In the genomic region with DNA sequence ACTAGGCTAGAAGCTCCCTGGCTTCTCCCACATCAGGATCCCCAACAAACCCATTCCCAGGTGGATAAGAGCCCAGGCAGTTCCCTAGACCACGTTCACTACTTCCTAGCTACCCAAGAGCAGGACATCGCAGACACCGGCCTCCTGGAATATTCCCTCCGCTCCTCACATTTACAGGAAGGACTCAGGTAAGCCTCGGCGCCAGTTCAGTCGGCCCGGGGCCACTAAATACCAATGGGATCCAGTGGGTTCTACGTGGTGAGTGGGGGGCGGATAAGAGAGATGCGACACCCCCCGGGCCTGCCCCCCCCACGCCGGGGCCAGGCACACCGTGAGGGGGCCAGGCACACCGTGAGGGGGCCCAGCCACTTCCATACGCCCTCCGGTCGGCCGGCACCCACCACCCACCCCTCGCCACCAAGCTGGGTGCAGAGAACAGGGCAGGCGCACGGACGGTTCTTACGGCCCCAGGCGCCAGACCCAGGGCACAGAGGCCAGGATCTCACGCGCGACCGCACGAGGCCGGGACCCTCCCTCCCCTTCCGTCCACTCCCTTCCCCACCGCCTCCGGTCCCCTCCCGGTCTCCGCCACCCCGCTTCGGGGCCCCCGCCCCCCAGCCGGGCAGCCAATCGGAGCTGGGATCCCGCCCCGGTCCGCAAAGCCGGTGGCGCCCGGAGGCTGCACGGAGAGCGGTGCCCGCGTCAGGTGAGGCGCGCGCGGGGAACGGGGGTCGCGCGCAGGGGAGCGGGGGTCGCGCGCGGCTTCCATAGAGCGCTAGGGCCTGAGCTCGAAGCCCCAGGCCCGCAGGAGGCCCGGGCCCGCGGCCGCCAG, we compare ENCODE assay signal across 8 cellular contexts. TPM values are rescaled to one million over a fixed set of nuclear protein-coding genes. Genes with fewer than 3 reads are reported as not detected.
DNase-seq lines count a peak whose midpoint lies in the region; ATAC-seq and TF ChIP-seq lines count a peak whose summit lies in the region.

A gene with protein sequence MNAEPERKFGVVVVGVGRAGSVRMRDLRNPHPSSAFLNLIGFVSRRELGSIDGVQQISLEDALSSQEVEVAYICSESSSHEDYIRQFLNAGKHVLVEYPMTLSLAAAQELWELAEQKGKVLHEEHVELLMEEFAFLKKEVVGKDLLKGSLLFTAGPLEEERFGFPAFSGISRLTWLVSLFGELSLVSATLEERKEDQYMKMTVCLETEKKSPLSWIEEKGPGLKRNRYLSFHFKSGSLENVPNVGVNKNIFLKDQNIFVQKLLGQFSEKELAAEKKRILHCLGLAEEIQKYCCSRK (plus strand): TSS at position 652 of the 832 bp plus-strand sequence. CDS start 12,479 bp downstream, outside the sequence.

- peak; percentile 48 for DNase-seq in activated T-helper 1 cell treated with Interleukin-2 at 50 U/mL for 16 hours (ENCODE audit: low read depth)
- DNase-seq in fibroblast of lung (ENCODE audit: low read depth in 2 of 2), result peak; percentile 46 to 53
- peak; percentile 60 for DNase-seq in natural killer cell
- DNase-seq in stimulated activated naive CD8-positive, alpha-beta T cell treated with anti-CD3 and anti-CD28 coated beads, Interleukin-15, Interleukin-2, amounts not matched to agents 100 U/mL and 50 U/mL, for 24 hours, result peak; percentile 74

- peak within 1 kb of the TSS; percentile 73 to 84 for H3K27ac Mint-ChIP-seq in natural killer cell

- peak within 1 kb of the TSS; percentile 76 for H3K4me3 ChIP-seq in OCI-LY3 (ENCODE audit: low read length)
- H3K4me3 ChIP-seq in fibroblast of lung (replicated peaks in 1 of 4; ENCODE audit: control extremely low read depth in 1 of 4, insufficient read depth in 1 of 4, low read depth in 3 of 4, low read length in 4 of 4), result peak within 1 kb of the TSS; percentile 69 to 82 (median 73)

- peaks cover 5 to 26% of the 10 kb centered on the region in 2 donors for H3K4me1 Mint-ChIP-seq in natural killer cell

- H3K36me3 Mint-ChIP-seq in natural killer cell, result no peaks in the 10 kb centered on the region

- no peaks in the 10 kb centered on the region for H3K79me2 ChIP-seq in OCI-LY3 (ENCODE audit: low read length)
- H3K79me2 ChIP-seq in fibroblast of lung (ENCODE audit: control insufficient read depth, insufficient read depth, low read length), result peaks cover 5% of the 10 kb centered on the region

- H3K9me3 ChIP-seq in OCI-LY3 (ENCODE audit: insufficient read depth, low read length), result no peaks in the 10 kb centered on the region
- H3K9me3 ChIP-seq in fibroblast of lung (ENCODE audit: control insufficient read depth, insufficient read depth, low read depth, low read length), result no peaks in the 10 kb centered on the region

- 0 out of 2 replicates have a peak, but pooled peaks cover 6% of the 10 kb centered on the region for H3K27me3 ChIP-seq in OCI-LY3 (ENCODE audit: low read depth, low read length)
- H3K27me3 ChIP-seq in fibroblast of lung (ENCODE audit: control insufficient read depth, insufficient read depth, low read length), result no peaks in the 10 kb centered on the region

- H3K4me3 Mint-ChIP-seq in natural killer cell, result peak within 1 kb of the TSS; percentile 85

- H3K4me2 ChIP-seq in OCI-LY3 (ENCODE audit: low read length) (peak within 1 kb of the TSS; percentile 81), fibroblast of lung (ENCODE audit: extremely low read depth, insufficient read depth, low read length) (peak within 1 kb of the TSS; percentile 94)

- ATAC-seq in GM18498 (IDR thresholded peaks at IDR 0.05; ENCODE audit: unreplicated experiment) (peak; percentile 83), HG02943 (IDR thresholded peaks at IDR 0.05; ENCODE audit: low read depth, unreplicated experiment) (peak; percentile 71), natural killer cell (peak; percentile 77 to 83 (median 79))
- ATAC-seq in stimulated activated naive CD8-positive, alpha-beta T cell treated with anti-CD3 and anti-CD28 coated beads, Interleukin-15, Interleukin-2, amounts not matched to agents 100 U/mL and 50 U/mL, for 24 hours, result peak; percentile 72

- H3K4me1 ChIP-seq in OCI-LY3 (ENCODE audit: low read length), result peaks cover 23% of the 10 kb centered on the region
- peaks cover 16% of the 10 kb centered on the region for H3K4me1 ChIP-seq in fibroblast of lung (ENCODE audit: control insufficient read depth, extremely low read depth, insufficient read depth, low read length)

- TF ChIP-seq CTCF in 22Rv1 (IDR thresholded peaks at IDR 0.05) (no peak), OCI-LY3 (IDR thresholded peaks at IDR 0.05; ENCODE audit: low read depth, low read length) (no peak), fibroblast of lung (conservative IDR thresholded peaks at IDR 0.05 in 1 of 2, IDR thresholded peaks at IDR 0.05 in 1 of 2; ENCODE audit: low read depth in 1 of 2, low read length in 2 of 2) (no peak), natural killer cell (IDR thresholded peaks at IDR 0.05) (no peak)

- intact Hi-C loops in natural killer cell (cut with micrococcal nuclease), result no loop called here

- peak within 1 kb of the TSS; percentile 51 for H3K9ac ChIP-seq in OCI-LY3 (ENCODE audit: low read length)
- peak within 1 kb of the TSS; percentile 82 for H3K9ac ChIP-seq in fibroblast of lung (ENCODE audit: insufficient read depth, low read length)

- H2AFZ ChIP-seq in OCI-LY3 (ENCODE audit: low read depth, low read length) (peak within 1 kb of the TSS; percentile 63), fibroblast of lung (ENCODE audit: low read length) (peak within 1 kb of the TSS; percentile 64)

- H3K27ac ChIP-seq in 22Rv1, result peak within 1 kb of the TSS; percentile 58
- no peak within 1 kb of the TSS for H3K27ac ChIP-seq in OCI-LY3 (ENCODE audit: low read length)
- peak within 1 kb of the TSS; percentile 81 for H3K27ac ChIP-seq in fibroblast of lung (ENCODE audit: insufficient read depth, low read length)

- no peaks in the 10 kb centered on the region for H3K9me3 Mint-ChIP-seq in natural killer cell

- peaks cover 0 to 10% of the 10 kb centered on the region in 2 donors for H3K27me3 Mint-ChIP-seq in natural killer cell (ENCODE audit: low read depth in 2 of 2)

- H3K36me3 ChIP-seq in OCI-LY3 (replicated peaks; ENCODE audit: low read depth, low read length) (no peaks in the 10 kb centered on the region), fibroblast of lung (ENCODE audit: control insufficient read depth, insufficient read depth, low read length) (no peaks in the 10 kb centered on the region)

- H4K20me1 ChIP-seq in OCI-LY3 (ENCODE audit: insufficient read depth, low read length), result no peaks in the 10 kb centered on the region
- H4K20me1 ChIP-seq in fibroblast of lung (ENCODE audit: control insufficient read depth, extremely low read depth, insufficient read depth, low read length), result no peaks in the 10 kb centered on the region

RNA-seq across cellular contexts. Expression of the gene that starts here (rescaled TPM):
- total RNA-seq in fibroblast of lung (56.2 and 72.8 TPM in 2 replicates), natural killer cell (10 to 100 TPM; 19.8 to 25.6 (median 20.9) TPM)
- polyA plus RNA-seq in fibroblast of lung, result 108 and 124 TPM in 2 replicates
- polyA plus RNA-seq in fibroblast of lung (2012), result 104 and 114 TPM in 2 replicates
- 52.7 and 54.6 TPM in 2 replicates for polyA minus RNA-seq in fibroblast of lung (ENCODE audit: low replicate concordance)
